In genomic region chr1:226736001-226736907, GRCh38 we compare ENCODE assay signal across 9 cellular contexts. TPM values are rescaled to one million over a fixed set of nuclear protein-coding genes. Genes with fewer than 3 reads are reported as not detected.
DNase-seq lines count a peak whose midpoint lies in the region; ATAC-seq and TF ChIP-seq lines count a peak whose summit lies in the region.
"Had no signal": no experiment of that assay in that cellular context is flagged by ENCODE, and none has a peak within 500 bp of the region (broad histone marks: within the 10 kb centered on the region; RNA-seq: fewer than 3 reads in every experiment).

No MANE protein-coding gene starts in this region.

- peak overlapping the region; percentile 85 for H3K4me3 Mint-ChIP-seq in endothelial cell (ENCODE audit: unreplicated experiment)
- H3K4me3 Mint-ChIP-seq in natural killer cell treated with Interleukin-12 subunit alpha and Interleukin-12 subunit beta and Interleukin-15 and Interleukin-18, amount 100 ng/mL, for 72 hours: peak overlapping the region; percentile 83

- H3K9me3 Mint-ChIP-seq in endothelial cell (ENCODE audit: unreplicated experiment): no peaks in the 10 kb centered on the region
- no peaks in the 10 kb centered on the region for H3K9me3 Mint-ChIP-seq in natural killer cell treated with Interleukin-12 subunit alpha and Interleukin-12 subunit beta and Interleukin-15 and Interleukin-18, amount 100 ng/mL, for 72 hours

- H3K27me3 ChIP-seq in BE2C: peaks cover 51% of the 10 kb centered on the region

- CTCF ChIA-PET in OCI-LY7 (lab: Charles Lee; ENCODE audit: unreplicated experiment): interaction anchor here (0.8 to 1.0 kb wide), 2 partner anchors 82 to 87 kb away, joined by 3 read pairs; no protein-coding TSS in a partner anchor

- H3K4me2 ChIP-seq in OCI-LY7 (ENCODE audit: low read length): peak overlapping the region; percentile 85

- H3K4me1 Mint-ChIP-seq in endothelial cell (ENCODE audit: unreplicated experiment): peaks cover 46% of the 10 kb centered on the region
- peaks cover 35 to 45% of the 10 kb centered on the region in 2 donors for H3K4me1 Mint-ChIP-seq in natural killer cell treated with Interleukin-12 subunit alpha and Interleukin-12 subunit beta and Interleukin-15 and Interleukin-18, amount 100 ng/mL, for 72 hours (ENCODE audit: low read depth in 2 of 2)

- peak overlapping the region; percentile 83 for H3K27ac ChIP-seq in OCI-LY7 (ENCODE audit: low read depth, low read length, poor library complexity, severe bottlenecking)

- DNase-seq in BE2C (peak; percentile 19), OCI-LY7 (ENCODE audit: low spot score) (peak; percentile 48), endothelial cell (ENCODE audit: low spot score) (no peak), NCI-H1436 treated with DMSO at 0.1 percent for 48 hours (lab: John Stamatoyannopoulos, UW) (no peak)
- no peak for DNase-seq in natural killer cell treated with Interleukin-12 subunit alpha and Interleukin-12 subunit beta and Interleukin-15 and Interleukin-18, amount 100 ng/mL, for 72 hours (ENCODE audit: low spot score)

- H3K9me3 ChIP-seq in BE2C (peaks cover 2% of the 10 kb centered on the region; the same call in 1 of the 2 replicates), OCI-LY7 (ENCODE audit: low read length) (no peaks in the 10 kb centered on the region)

- no peak for ATAC-seq in natural killer cell treated with Interleukin-12 subunit alpha and Interleukin-12 subunit beta and Interleukin-15 and Interleukin-18, amount 100 ng/mL, for 72 hours
- no peak for ATAC-seq in GM21381 (IDR thresholded peaks at IDR 0.05; ENCODE audit: unreplicated experiment)
- ATAC-seq in GM21529 (IDR thresholded peaks at IDR 0.05; ENCODE audit: unreplicated experiment): no peak
- ATAC-seq in HG03354 (IDR thresholded peaks at IDR 0.05; ENCODE audit: poor library complexity, severe bottlenecking, unreplicated experiment): no peak
- ATAC-seq: K562 had no signal

- H2AFZ ChIP-seq in OCI-LY7 (ENCODE audit: low read length): no peak overlapping the region

- peaks cover 11% of the 10 kb centered on the region for H3K27me3 Mint-ChIP-seq in endothelial cell (ENCODE audit: unreplicated experiment)
- H3K27me3 Mint-ChIP-seq in natural killer cell treated with Interleukin-12 subunit alpha and Interleukin-12 subunit beta and Interleukin-15 and Interleukin-18, amount 100 ng/mL, for 72 hours: no peaks in the 10 kb centered on the region

- no peak overlapping the region for H3K27ac Mint-ChIP-seq in endothelial cell (ENCODE audit: unreplicated experiment)
- no peak overlapping the region for H3K27ac Mint-ChIP-seq in natural killer cell treated with Interleukin-12 subunit alpha and Interleukin-12 subunit beta and Interleukin-15 and Interleukin-18, amount 100 ng/mL, for 72 hours

- peaks cover 32% of the 10 kb centered on the region for H3K36me3 Mint-ChIP-seq in endothelial cell (ENCODE audit: low read depth, unreplicated experiment)
- peaks cover 22% of the 10 kb centered on the region for H3K36me3 Mint-ChIP-seq in natural killer cell treated with Interleukin-12 subunit alpha and Interleukin-12 subunit beta and Interleukin-15 and Interleukin-18, amount 100 ng/mL, for 72 hours

- peaks cover 28% of the 10 kb centered on the region for H4K20me1 ChIP-seq in OCI-LY7 (ENCODE audit: insufficient read depth, low read length)

- POLR2A ChIA-PET in OCI-LY7 (lab: Charles Lee): interaction anchor here (0.6 to 1.5 kb wide), 9 partner anchors 25 to 498 kb away, joined by 3 to 10 read pairs (median 3); no protein-coding TSS in a partner anchor

- H3K4me3 ChIP-seq in BE2C (ENCODE audit: low read depth, low read length) (no peak overlapping the region), OCI-LY7 (ENCODE audit: low read depth, low read length, poor library complexity, severe bottlenecking) (peak overlapping the region; percentile 83)
- H3K4me3 ChIP-seq: K562 had no signal

- no peaks in the 10 kb centered on the region for H3K4me1 ChIP-seq in BE2C
- H3K4me1 ChIP-seq in OCI-LY7 (ENCODE audit: insufficient read depth, low read length, poor library complexity, severe bottlenecking): peaks cover 77% of the 10 kb centered on the region

- TF ChIP-seq CTCF in BE2C (IDR thresholded peaks at IDR 0.05; ENCODE audit: low read depth, low read length) (no peak), OCI-LY7 (conservative IDR thresholded peaks at IDR 0.05; ENCODE audit: low read length) (no peak), endothelial cell (IDR thresholded peaks at IDR 0.05; ENCODE audit: unreplicated experiment) (no peak)

- no peaks in the 10 kb centered on the region for H3K36me3 ChIP-seq in BE2C
- H3K36me3 ChIP-seq in OCI-LY7 (ENCODE audit: insufficient read depth, low read length): peaks cover 56% of the 10 kb centered on the region

- intact Hi-C loops in OCI-LY7 (cut with micrococcal nuclease; ENCODE audit: unreplicated experiment): loop anchor here (2.0 to 10.0 kb wide), 4 partner anchors 34 to 329 kb away; partner anchors contain the start of gene PARP1

- no TSS peak for BruUV-seq in OCI-LY7 (replicated peaks; lab: Mats Ljungman, UMichigan)

- H3K79me2 ChIP-seq in OCI-LY7 (ENCODE audit: insufficient read depth, low read depth, low read length): peaks cover 76% of the 10 kb centered on the region

- H3K9me2 ChIP-seq in OCI-LY7 (ENCODE audit: insufficient read depth, low read length): no peaks in the 10 kb centered on the region

RNA-seq across cellular contexts. Expression of gene ITPKB, which starts 2.8 kb away (rescaled TPM):
- polyA plus RNA-seq in BE2C (2012; ENCODE audit: insufficient read depth, insufficient read length, low read depth): 0.25 TPM
- 17.8 and 20.5 TPM in 2 replicates for total RNA-seq in OCI-LY7 (2014; rRNA removed; shearing (Covaris generic))
- total RNA-seq in OCI-LY7 (2022): 33.3 and 33.4 TPM in 2 replicates
- total RNA-seq in endothelial cell (ENCODE audit: unreplicated experiment): 144 TPM
- total RNA-seq in natural killer cell treated with Interleukin-12 subunit alpha and Interleukin-12 subunit beta and Interleukin-15 and Interleukin-18, amount 100 ng/mL, for 72 hours: 10 to 100 TPM; 27.2 to 35.2 TPM

Comparison
In these comparisons a context has a peak if more than half of its experiments do, and no peak if none do; other contexts are left out.
1. DNase-seq: peak in BE2C (single experiment) and OCI-LY7 (single experiment); none in endothelial cell (single experiment), natural killer cell treated with Interleukin-12 subunit alpha and Interleukin-12 subunit beta and Interleukin-15 and Interleukin-18, amount 100 ng/mL, for 72 hours (single experiment) and NCI-H1436 treated with DMSO at 0.1 percent for 48 hours (single experiment).